ENCODE assay signal across 19 cellular contexts in the genomic region with DNA sequence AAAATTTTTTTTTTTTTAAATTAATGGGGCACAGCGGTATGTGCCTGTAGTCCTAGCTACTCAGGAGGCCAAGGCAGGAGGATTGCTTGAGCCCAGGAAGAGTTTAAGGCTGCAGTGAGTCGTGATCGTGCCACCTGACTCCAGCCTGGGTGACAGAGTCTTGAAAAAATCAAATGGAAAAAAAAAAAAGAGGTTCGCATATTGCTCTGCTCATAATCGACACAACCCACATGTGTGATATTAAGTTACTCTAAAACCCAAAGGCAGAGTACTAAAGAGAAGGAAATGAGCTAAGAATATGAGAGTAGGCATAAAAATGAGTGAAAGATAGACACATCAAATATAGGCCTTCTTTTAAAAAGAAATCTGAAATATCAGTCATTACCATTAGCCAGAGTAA.
A peak's percentile ranks its signal among the peaks of the same experiment; 100 is the strongest.
DNase-seq lines count a peak whose midpoint lies in the region; ATAC-seq and TF ChIP-seq lines count a peak whose summit lies in the region.
"Had no signal": no experiment of that assay in that cellular context is flagged by ENCODE, and none has a peak within 500 bp of the region (broad histone marks: within the 10 kb centered on the region; RNA-seq: fewer than 3 reads in every experiment).

No MANE protein-coding gene starts in this region.

- H3K4me3 Mint-ChIP-seq in activated T-cell treated with anti-CD3 and anti-CD28 coated beads, Interleukin-2, amount 50 U/mL, for 72 hours: peak overlapping the region; percentile 67 to 89
- no peak overlapping the region for H3K4me3 Mint-ChIP-seq in nephron progenitor cell

- no peak overlapping the region for H3K9ac ChIP-seq in OCI-LY1 (ENCODE audit: low read length)
- no peak overlapping the region for H3K9ac ChIP-seq in SK-N-MC (ENCODE audit: insufficient read length)
- H3K9ac ChIP-seq: GM23248, KMS-11 had no signal

- no peak for DNase-seq in activated T-cell treated with anti-CD3 and anti-CD28 coated beads, Interleukin-2, amount 50 U/mL, for 72 hours
- DNase-seq in activated T-cell treated with anti-CD3 and anti-CD28 coated beads for 4 hours: no peak
- no peak for DNase-seq in SK-N-MC (ENCODE audit: low read depth, low spot score)
- no peak for DNase-seq in nephron progenitor cell
- DNase-seq in SHP77 treated with DMSO at 0.1 percent for 48 hours (lab: John Stamatoyannopoulos, UW): no peak
- no peak for DNase-seq in D341Med (ENCODE audit: low spot score)
- DNase-seq: AML-193, DMS79, GM23248, MV-4-11, NCI-H187, NCI-H2107, NCI-H510A treated with DMSO at 0.1 percent for 48 hours, NCI-H774 had no signal

- peaks cover 29% of the 10 kb centered on the region for H3K4me1 Mint-ChIP-seq in activated T-cell treated with anti-CD3 and anti-CD28 coated beads, Interleukin-2, amount 50 U/mL, for 72 hours (ENCODE audit: low read depth)
- H3K4me1 Mint-ChIP-seq in nephron progenitor cell: no peaks in the 10 kb centered on the region

- H3K4me1 ChIP-seq in OCI-LY1 (ENCODE audit: insufficient read depth, low read length, severe bottlenecking): peaks cover 16% of the 10 kb centered on the region
- H3K4me1 ChIP-seq: HAP-1 had no signal

- H3K27me3 ChIP-seq in OCI-LY1 (ENCODE audit: insufficient read depth, low read length): no peaks in the 10 kb centered on the region

- H3K4me2 ChIP-seq in OCI-LY1 (ENCODE audit: low read length): no peak overlapping the region
- H3K4me2 ChIP-seq: KMS-11 had no signal

- no peaks in the 10 kb centered on the region for H4K20me1 ChIP-seq in OCI-LY1 (ENCODE audit: insufficient read depth, low read length)

- H3K9me2 ChIP-seq in OCI-LY1 (ENCODE audit: low read depth, low read length): no peaks in the 10 kb centered on the region

- no peaks in the 10 kb centered on the region for H3K27me3 Mint-ChIP-seq in activated T-cell treated with anti-CD3 and anti-CD28 coated beads, Interleukin-2, amount 50 U/mL, for 72 hours (ENCODE audit: low read depth)
- no peaks in the 10 kb centered on the region for H3K27me3 Mint-ChIP-seq in nephron progenitor cell (ENCODE audit: low read depth, poor library complexity)

- 0 out of 2 replicates have a peak, but pooled peaks cover 3% of the 10 kb centered on the region for H3K9me3 ChIP-seq in OCI-LY1 (ENCODE audit: low read length)
- H3K9me3 ChIP-seq in SK-N-MC (ENCODE audit: low read depth, low read length): no peaks in the 10 kb centered on the region
- H3K9me3 ChIP-seq: HAP-1 had no signal

- no peak overlapping the region for H2AFZ ChIP-seq in OCI-LY1 (ENCODE audit: low read length)
- H2AFZ ChIP-seq: GM23248 had no signal

- H3K27ac Mint-ChIP-seq in activated T-cell treated with anti-CD3 and anti-CD28 coated beads, Interleukin-2, amount 50 U/mL, for 72 hours: peak overlapping the region; percentile 99
- H3K27ac Mint-ChIP-seq in nephron progenitor cell: peak overlapping the region; percentile 63

- peak; percentile 42 to 43 for ATAC-seq in activated T-cell treated with anti-CD3 and anti-CD28 coated beads, Interleukin-2, amount 50 U/mL, for 72 hours (replicated peaks in 1 of 2)

- H3K36me3 ChIP-seq in OCI-LY1 (ENCODE audit: insufficient read depth, low read length) (peaks cover 91% of the 10 kb centered on the region), SK-N-MC (ENCODE audit: insufficient read depth, low read length) (peaks cover 86% of the 10 kb centered on the region)

- TF ChIP-seq CTCF in OCI-LY1 (IDR thresholded peaks at IDR 0.05; ENCODE audit: low read length): no peak
- TF ChIP-seq CTCF in nephron progenitor cell (IDR thresholded peaks at IDR 0.05): no peak

- H3K36me3 Mint-ChIP-seq in activated T-cell treated with anti-CD3 and anti-CD28 coated beads, Interleukin-2, amount 50 U/mL, for 72 hours (ENCODE audit: insufficient read depth in 2 of 2): peaks cover 2 to 5% of the 10 kb centered on the region in 2 donors
- peaks cover 83% of the 10 kb centered on the region for H3K36me3 Mint-ChIP-seq in nephron progenitor cell (ENCODE audit: low read depth)

- H3K4me3 ChIP-seq in OCI-LY1 (ENCODE audit: low read depth, low read length, poor library complexity, severe bottlenecking) (no peak overlapping the region), SK-N-MC (no peak overlapping the region)
- H3K4me3 ChIP-seq: GM23248, HAP-1 had no signal

- peak overlapping the region; percentile 44 for H3K27ac ChIP-seq in OCI-LY1 (ENCODE audit: low read depth, low read length, poor library complexity, severe bottlenecking)
- H3K27ac ChIP-seq in SK-N-MC: peak overlapping the region; percentile 39; the same call in 1 of the 2 replicates
- H3K27ac ChIP-seq: C4-2B, GM23248, HL-60, KMS-11 had no signal

- peaks cover 0 to 6% of the 10 kb centered on the region in 2 donors for H3K9me3 Mint-ChIP-seq in activated T-cell treated with anti-CD3 and anti-CD28 coated beads, Interleukin-2, amount 50 U/mL, for 72 hours
- H3K9me3 Mint-ChIP-seq in nephron progenitor cell: peaks cover 28% of the 10 kb centered on the region

- no peaks in the 10 kb centered on the region for H3F3A ChIP-seq in OCI-LY1 (ENCODE audit: insufficient read depth, low read length)

- 0 out of 2 replicates have a peak, but pooled peaks cover 4% of the 10 kb centered on the region for H3K79me2 ChIP-seq in OCI-LY1 (ENCODE audit: insufficient read depth, low read length)
